28 cellular contexts compared by ENCODE assay signal in the genomic region with DNA sequence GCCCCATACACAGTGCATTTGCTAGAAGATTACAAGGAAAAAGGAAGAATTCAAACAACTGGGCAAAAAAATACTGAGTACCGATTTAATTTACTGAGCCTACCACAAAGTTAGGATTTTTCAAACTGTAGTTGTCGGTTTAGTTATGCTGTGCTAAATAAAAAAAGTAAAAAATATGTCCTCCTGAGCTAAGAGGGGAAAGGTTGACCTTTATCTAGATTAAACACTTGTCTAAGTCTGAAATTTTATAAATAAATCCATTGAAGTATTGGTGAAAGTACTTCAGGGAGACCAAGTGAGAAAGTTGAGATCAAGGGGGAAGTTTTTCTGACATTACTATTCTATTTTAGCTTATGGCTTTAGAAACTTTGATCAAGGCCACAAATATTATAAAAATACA.
"Had no signal": no experiment of that assay in that cellular context is flagged by ENCODE, and none has a peak within 500 bp of the region (broad histone marks: within the 10 kb centered on the region; RNA-seq: fewer than 3 reads in every experiment).

No MANE protein-coding gene starts in this region.

- H3K4me1 Mint-ChIP-seq: stimulated activated memory B cell treated with anti-CD40 and anti-IgM and Interleukin-4, amounts not matched to agents 10 μg/mL and 1 μg/mL and 100 μg/mL, for 72 hours; stimulated activated naive B cell treated with anti-CD40 and anti-IgM and Interleukin-4, amounts not matched to agents 10 μg/mL and 1 μg/mL and 100 μg/mL, for 72 hours; stimulated activated naive CD8-positive, alpha-beta T cell treated with anti-CD3 and anti-CD28 coated beads, Interleukin-15, amount 100 ng/mL, for 72 hours had no signal

- ATAC-seq: stimulated activated effector memory CD8-positive, alpha-beta T cell treated with anti-CD3 and anti-CD28 coated beads, Interleukin-12 subunit alpha, Interleukin-12 subunit beta, amount 100 ng/mL, for 72 hours; stimulated activated memory B cell treated with anti-CD40 and anti-IgM and Interleukin-4, amounts not matched to agents 10 μg/mL and 1 μg/mL and 100 μg/mL, for 72 hours; stimulated activated naive B cell treated with anti-CD40 and anti-IgM and Interleukin-4, amounts not matched to agents 10 μg/mL and 1 μg/mL and 100 μg/mL, for 72 hours; stimulated activated naive CD8-positive, alpha-beta T cell treated with anti-CD3 and anti-CD28 coated beads, Interleukin-15, amount 100 ng/mL, for 72 hours; stimulated activated naive CD8-positive, alpha-beta T cell treated with anti-CD3 and anti-CD28 coated beads, Interleukin-15, Interleukin-2, amounts not matched to agents 100 U/mL and 50 U/mL, for 24 hours; upper lobe of right lung had no signal

- H3K9me3 Mint-ChIP-seq: stimulated activated effector memory CD8-positive, alpha-beta T cell treated with anti-CD3 and anti-CD28 coated beads, Interleukin-12 subunit alpha, Interleukin-12 subunit beta, amount 100 ng/mL, for 72 hours; stimulated activated memory B cell treated with anti-CD40 and anti-IgM and Interleukin-4, amounts not matched to agents 10 μg/mL and 1 μg/mL and 100 μg/mL, for 72 hours; stimulated activated naive B cell treated with anti-CD40 and anti-IgM and Interleukin-4, amounts not matched to agents 10 μg/mL and 1 μg/mL and 100 μg/mL, for 72 hours; stimulated activated naive CD8-positive, alpha-beta T cell treated with anti-CD3 and anti-CD28 coated beads, Interleukin-15, amount 100 ng/mL, for 72 hours; stimulated activated naive CD8-positive, alpha-beta T cell treated with anti-CD3 and anti-CD28 coated beads, Interleukin-15, Interleukin-2, amounts not matched to agents 100 ng/mL and 50 ng/mL, for 24 hours; type B pancreatic cell had no signal

- H3K36me3 ChIP-seq: stomach, suprapubic skin, thoracic aorta, thyroid gland, tibial artery, tibial nerve, transverse colon, upper lobe of left lung, upper lobe of right lung, uterus, vagina had no signal

- H3K27ac Mint-ChIP-seq: stimulated activated effector memory CD8-positive, alpha-beta T cell treated with anti-CD3 and anti-CD28 coated beads, Interleukin-12 subunit alpha, Interleukin-12 subunit beta, amount 100 ng/mL, for 72 hours; stimulated activated memory B cell treated with anti-CD40 and anti-IgM and Interleukin-4, amounts not matched to agents 10 μg/mL and 1 μg/mL and 100 μg/mL, for 72 hours; stimulated activated naive B cell treated with anti-CD40 and anti-IgM and Interleukin-4, amounts not matched to agents 10 μg/mL and 1 μg/mL and 100 μg/mL, for 72 hours; stimulated activated naive CD8-positive, alpha-beta T cell treated with anti-CD3 and anti-CD28 coated beads, Interleukin-15, amount 100 ng/mL, for 72 hours; stimulated activated naive CD8-positive, alpha-beta T cell treated with anti-CD3 and anti-CD28 coated beads, Interleukin-15, Interleukin-2, amounts not matched to agents 100 ng/mL and 50 ng/mL, for 24 hours; type B pancreatic cell had no signal

- H3K36me3 Mint-ChIP-seq: stimulated activated effector memory CD8-positive, alpha-beta T cell treated with anti-CD3 and anti-CD28 coated beads, Interleukin-12 subunit alpha, Interleukin-12 subunit beta, amount 100 ng/mL, for 72 hours; stimulated activated memory B cell treated with anti-CD40 and anti-IgM and Interleukin-4, amounts not matched to agents 10 μg/mL and 1 μg/mL and 100 μg/mL, for 72 hours; stimulated activated naive B cell treated with anti-CD40 and anti-IgM and Interleukin-4, amounts not matched to agents 10 μg/mL and 1 μg/mL and 100 μg/mL, for 72 hours; type B pancreatic cell had no signal

- H3K27me3 ChIP-seq: stomach, suprapubic skin, testis, thyroid gland, tibial artery, tibial nerve, transverse colon, upper lobe of left lung, upper lobe of right lung, uterus, vagina had no signal

- H3K4me1 ChIP-seq: thyroid gland, uterus had no signal

- DNase-seq: stimulated activated CD4-positive, alpha-beta T cell treated with anti-CD3 and anti-CD28 coated beads, Interleukin-2, amount 100 ng/mL, for 48 hours; stimulated activated CD4-positive, alpha-beta T cell treated with anti-CD3 and anti-CD28 coated beads, Interleukin-4, amount 100 ng/mL, for 1 hour; stimulated activated CD4-positive, alpha-beta T cell treated with anti-CD3 and anti-CD28 coated beads, Interleukin-4, amount 100 ng/mL, for 24 hours; stimulated activated CD4-positive, alpha-beta T cell treated with anti-CD3 and anti-CD28 coated beads, Interleukin-4, amount 100 ng/mL, for 4 hours; stimulated activated CD8-positive, alpha-beta memory T cell treated with anti-CD3 and anti-CD28 coated beads, Interleukin-4, amount 100 ng/mL, for 48 hours; stimulated activated naive B cell treated with anti-CD40 and anti-IgM and Interleukin-4, amounts not matched to agents 10 μg/mL and 1 μg/mL and 100 μg/mL, for 72 hours; stimulated activated naive CD4-positive, alpha-beta T cell; stimulated activated naive CD4-positive, alpha-beta T cell treated with Interleukin-2 at 50 U/mL for 16 hours; stimulated activated naive CD8-positive, alpha-beta T cell treated with anti-CD3 and anti-CD28 coated beads, Interleukin-15, amount 100 ng/mL, for 72 hours; stimulated activated naive CD8-positive, alpha-beta T cell treated with anti-CD3 and anti-CD28 coated beads, Interleukin-15, Interleukin-2, amounts not matched to agents 100 U/mL and 50 U/mL, for 24 hours; stomach; substantia nigra; testis; thyroid gland; tibial artery; transverse colon; trophoblast cell; upper lobe of left lung; upper lobe of right lung; uterus had no signal

- H3K4me3 Mint-ChIP-seq: stimulated activated effector memory CD8-positive, alpha-beta T cell treated with anti-CD3 and anti-CD28 coated beads, Interleukin-12 subunit alpha, Interleukin-12 subunit beta, amount 100 ng/mL, for 72 hours; stimulated activated memory B cell treated with anti-CD40 and anti-IgM and Interleukin-4, amounts not matched to agents 10 μg/mL and 1 μg/mL and 100 μg/mL, for 72 hours; stimulated activated naive B cell treated with anti-CD40 and anti-IgM and Interleukin-4, amounts not matched to agents 10 μg/mL and 1 μg/mL and 100 μg/mL, for 72 hours; stimulated activated naive CD8-positive, alpha-beta T cell treated with anti-CD3 and anti-CD28 coated beads, Interleukin-15, amount 100 ng/mL, for 72 hours; stimulated activated naive CD8-positive, alpha-beta T cell treated with anti-CD3 and anti-CD28 coated beads, Interleukin-15, Interleukin-2, amounts not matched to agents 100 ng/mL and 50 ng/mL, for 24 hours; type B pancreatic cell had no signal

- H3K9me3 ChIP-seq: stomach, suprapubic skin, testis, thoracic aorta, thyroid gland, tibial artery, tibial nerve, transverse colon, upper lobe of left lung, upper lobe of right lung, uterus, vagina had no signal

- H3K27me3 Mint-ChIP-seq: stimulated activated memory B cell treated with anti-CD40 and anti-IgM and Interleukin-4, amounts not matched to agents 10 μg/mL and 1 μg/mL and 100 μg/mL, for 72 hours; type B pancreatic cell had no signal

- H3K4me3 ChIP-seq: stomach, suprapubic skin, testis, thoracic aorta, thyroid gland, tibial artery, tibial nerve, transverse colon, upper lobe of left lung, upper lobe of right lung, uterus, vagina had no signal

- H3K27ac ChIP-seq: stomach, suprapubic skin, testis, thoracic aorta, thyroid gland, tibial artery, tibial nerve, transverse colon, upper lobe of left lung, upper lobe of right lung, uterus, vagina had no signal
